In the genomic region with DNA sequence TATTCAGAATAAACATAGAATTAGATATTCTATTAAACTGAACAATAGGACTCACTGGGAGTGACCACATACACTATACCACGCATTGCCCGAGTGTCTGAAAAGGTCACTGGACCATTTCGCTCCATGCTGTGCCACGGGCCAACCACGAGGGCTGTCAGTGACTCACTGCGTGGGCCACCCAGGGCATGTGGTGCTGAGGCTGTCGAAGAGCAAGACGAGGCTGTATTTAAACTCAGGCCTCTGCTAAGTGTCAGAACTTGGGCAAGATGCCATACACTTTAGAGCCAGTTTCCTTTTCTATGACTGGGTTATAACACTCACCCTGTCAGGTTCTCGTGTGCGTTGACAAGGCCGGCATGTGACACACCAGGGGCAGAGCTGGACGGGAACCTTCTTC, we compare ENCODE assay signal across 7 cellular contexts.
DNase-seq lines count a peak whose midpoint lies in the region; ATAC-seq, FAIRE-seq and TF ChIP-seq lines count a peak whose summit lies in the region.
"Not testable (repeated sequence)": the region's sequence is repeated elsewhere in the genome, so short reads cannot be mapped to it uniquely, and the experiment has no call there.

No MANE protein-coding gene starts in this region.

- H2BK5ac ChIP-seq in mesenchymal stem cell (ENCODE audit: low read depth, low read length, poor library complexity, severe bottlenecking), result not testable (repeated sequence)

- not testable (repeated sequence) for BruUV-seq in K562 (replicated peaks; lab: Mats Ljungman, UMichigan)

- TF ChIP-seq EP300 in Ishikawa (IDR thresholded peaks at IDR 0.05; ENCODE audit: borderline replicate concordance); K562 (IDR thresholded peaks at IDR 0.05; ENCODE audit: low read length): not testable (repeated sequence)

- POLR2A ChIA-PET in K562 (lab: Yijun Ruan, JAX), result not testable (repeated sequence)

- H3K18ac ChIP-seq in mesenchymal stem cell (ENCODE audit: low read depth in 1 of 2, low read length in 2 of 2), result not testable (repeated sequence)

- not testable (repeated sequence) for H3K23ac ChIP-seq in mesenchymal stem cell (ENCODE audit: low read length in 2 of 2)

- H3K4ac ChIP-seq in mesenchymal stem cell (ENCODE audit: low read depth in 1 of 2, low read length in 2 of 2), result not testable (repeated sequence)

- H3K27me3 ChIP-seq in K562 (ENCODE audit: control insufficient read depth in 2 of 2, insufficient read depth in 2 of 2, low read length in 2 of 2); fibroblast of lung (ENCODE audit: control insufficient read depth, insufficient read depth, low read length); mesenchymal stem cell (ENCODE audit: control insufficient read depth in 1 of 2, insufficient read depth in 1 of 2, low read length in 2 of 2): not testable (repeated sequence)
- H3K27me3 ChIP-seq in heart right ventricle, result peaks cover 0 to 13% (median 0%) of the 10 kb centered on the region in 7 donors

- not testable (repeated sequence) for H2AK5ac ChIP-seq in mesenchymal stem cell (ENCODE audit: low read length, severe bottlenecking)

- H3K36me3 ChIP-seq in K562 (ENCODE audit: control insufficient read depth, insufficient read depth, low read length); fibroblast of lung (ENCODE audit: control insufficient read depth, insufficient read depth, low read length); heart right ventricle; mesenchymal stem cell (ENCODE audit: control insufficient read depth in 1 of 2, insufficient read depth in 2 of 2, low read depth in 1 of 2, low read length in 2 of 2): not testable (repeated sequence)

- WGBS in K562 (ENCODE audit: insufficient coverage, low coverage, missing lambda C conversion rate), result 36% methylated on average over 12 of the region's 12 CpGs
- WGBS in heart right ventricle, 2 donors, result 27 to 33% methylated on average over 12 of the region's 12 CpGs
- WGBS in mesenchymal stem cell, result 69% methylated on average over 12 of the region's 12 CpGs

- not testable (repeated sequence) for H3K4me3 Mint-ChIP-seq in stimulated activated effector memory CD8-positive, alpha-beta T cell treated with anti-CD3 and anti-CD28 coated beads, Interleukin-12 subunit alpha, Interleukin-12 subunit beta, amount 100 ng/mL, for 72 hours

- H3K9ac ChIP-seq in K562 (ENCODE audit: insufficient read depth in 1 of 2, low read depth in 2 of 2, low read length in 2 of 2); fibroblast of lung (ENCODE audit: insufficient read depth, low read length); mesenchymal stem cell (ENCODE audit: low read length): not testable (repeated sequence)

- H3K4me3 ChIP-seq in K562; fibroblast of lung (replicated peaks in 1 of 4; ENCODE audit: control extremely low read depth in 1 of 4, insufficient read depth in 1 of 4, low read depth in 3 of 4, low read length in 4 of 4); heart right ventricle; mesenchymal stem cell (ENCODE audit: insufficient read depth in 1 of 2, low read depth in 1 of 2, low read length in 2 of 2): not testable (repeated sequence)

- peaks cover 11% of the 10 kb centered on the region for H3K4me1 Mint-ChIP-seq in stimulated activated effector memory CD8-positive, alpha-beta T cell treated with anti-CD3 and anti-CD28 coated beads, Interleukin-12 subunit alpha, Interleukin-12 subunit beta, amount 100 ng/mL, for 72 hours

- not testable (repeated sequence) for H3K9me3 Mint-ChIP-seq in stimulated activated effector memory CD8-positive, alpha-beta T cell treated with anti-CD3 and anti-CD28 coated beads, Interleukin-12 subunit alpha, Interleukin-12 subunit beta, amount 100 ng/mL, for 72 hours

- TF ChIP-seq CTCF in K562 (IDR thresholded peaks at IDR 0.05 in 2 of 3, conservative IDR thresholded peaks at IDR 0.05 in 1 of 3; ENCODE audit: insufficient read depth in 2 of 3, low read depth in 1 of 3, low read length in 3 of 3); fibroblast of lung (conservative IDR thresholded peaks at IDR 0.05 in 1 of 2, IDR thresholded peaks at IDR 0.05 in 1 of 2; ENCODE audit: low read depth in 1 of 2, low read length in 2 of 2); heart right ventricle (IDR thresholded peaks at IDR 0.05): not testable (repeated sequence)

- not testable (repeated sequence) for H3K79me1 ChIP-seq in mesenchymal stem cell (replicated peaks; ENCODE audit: low read length, poor library complexity, severe bottlenecking)

- H2BK120ac ChIP-seq in mesenchymal stem cell (ENCODE audit: low read depth, low read length), result not testable (repeated sequence)

- H2BK12ac ChIP-seq in mesenchymal stem cell (ENCODE audit: low read length in 2 of 2), result not testable (repeated sequence)

- H3K14ac ChIP-seq in mesenchymal stem cell (ENCODE audit: low read length in 2 of 2), result not testable (repeated sequence)

- H2AFZ ChIP-seq in K562 (ENCODE audit: low read depth, low read length); fibroblast of lung (ENCODE audit: low read length); mesenchymal stem cell (ENCODE audit: low read depth, low read length): not testable (repeated sequence)

- H3K9me1 ChIP-seq in K562 (ENCODE audit: control insufficient read depth, insufficient read depth, low read length), result not testable (repeated sequence)

- H4K20me1 ChIP-seq in K562 (replicated peaks; ENCODE audit: control insufficient read depth, insufficient read depth, low read length); fibroblast of lung (ENCODE audit: control insufficient read depth, extremely low read depth, insufficient read depth, low read length): not testable (repeated sequence)

- not testable (repeated sequence) for H3K4me1 ChIP-seq in K562 (replicated peaks in 1 of 2; ENCODE audit: control insufficient read depth in 2 of 2, insufficient read depth in 2 of 2, low read length in 2 of 2); fibroblast of lung (ENCODE audit: control insufficient read depth, extremely low read depth, insufficient read depth, low read length); heart right ventricle; mesenchymal stem cell (ENCODE audit: control insufficient read depth, insufficient read depth, low read depth, low read length)

- not testable (repeated sequence) for H3K79me2 ChIP-seq in K562 (ENCODE audit: control insufficient read depth, insufficient read depth, low read length); fibroblast of lung (ENCODE audit: control insufficient read depth, insufficient read depth, low read length)

- H4K91ac ChIP-seq in mesenchymal stem cell (ENCODE audit: low read length), result not testable (repeated sequence)

- CTCF ChIA-PET in K562 (lab: Yijun Ruan, JAX; ENCODE audit: low intra/inter-chr PET ratio), result not testable (repeated sequence)

- FAIRE-seq in K562 (lab: Jason Lieb, UNC), result peak; percentile 44

- H4K8ac ChIP-seq in mesenchymal stem cell (ENCODE audit: low read length), result not testable (repeated sequence)

- H2BK15ac ChIP-seq in mesenchymal stem cell (ENCODE audit: low read depth, poor library complexity, severe bottlenecking), result not testable (repeated sequence)

- in situ Hi-C loops in K562 (cut with MboI), result not testable (repeated sequence)

- H3K4me2 ChIP-seq in K562 (ENCODE audit: insufficient read depth, low read length); fibroblast of lung (ENCODE audit: extremely low read depth, insufficient read depth, low read length); mesenchymal stem cell (ENCODE audit: low read length, poor library complexity, severe bottlenecking): not testable (repeated sequence)

- intact Hi-C loops in K562 (cut with micrococcal nuclease); heart right ventricle (cut with DNase I): not testable (repeated sequence)

- TF ChIP-seq RAD21 in Ishikawa (IDR thresholded peaks at IDR 0.05; ENCODE audit: low read depth); K562 (CRISPR knock-in tag; conservative IDR thresholded peaks at IDR 0.05 in 1 of 2, IDR thresholded peaks at IDR 0.05 in 1 of 2): not testable (repeated sequence)

- H3K36me3 Mint-ChIP-seq in stimulated activated effector memory CD8-positive, alpha-beta T cell treated with anti-CD3 and anti-CD28 coated beads, Interleukin-12 subunit alpha, Interleukin-12 subunit beta, amount 100 ng/mL, for 72 hours, result not testable (repeated sequence)

- H3K27ac ChIP-seq in K562 (ENCODE audit: extremely low read depth, low read depth, low read length); fibroblast of lung (ENCODE audit: insufficient read depth, low read length); heart right ventricle; mesenchymal stem cell (ENCODE audit: low read length, poor library complexity, severe bottlenecking): not testable (repeated sequence)

- not testable (repeated sequence) for H3K27ac Mint-ChIP-seq in stimulated activated effector memory CD8-positive, alpha-beta T cell treated with anti-CD3 and anti-CD28 coated beads, Interleukin-12 subunit alpha, Interleukin-12 subunit beta, amount 100 ng/mL, for 72 hours

- ATAC-seq in activated CD4-positive, CD25-positive, alpha-beta regulatory T cell treated with anti-CD3 and anti-CD28 coated beads, Interleukin-2, amount 50 U/mL, for 24 hours, result peak; percentile 35 to 41
- ATAC-seq in K562, result peak; percentile 25; the same call in 1 of the 3 replicates
- peak; percentile 63 to 99 (median 94) for ATAC-seq in heart right ventricle
- ATAC-seq in stimulated activated effector memory CD8-positive, alpha-beta T cell treated with anti-CD3 and anti-CD28 coated beads, Interleukin-12 subunit alpha, Interleukin-12 subunit beta, amount 100 ng/mL, for 72 hours, result peak; percentile 91

- H3K9me3 ChIP-seq in K562 (replicated peaks; ENCODE audit: control insufficient read depth, insufficient read depth, low read depth, low read length); fibroblast of lung (ENCODE audit: control insufficient read depth, insufficient read depth, low read depth, low read length); heart right ventricle; mesenchymal stem cell (ENCODE audit: control insufficient read depth, low read length): not testable (repeated sequence)

- DNase-seq in K562 (ENCODE audit: extremely low read depth in 1 of 4, low spot score in 3 of 4); stimulated activated effector memory CD8-positive, alpha-beta T cell treated with anti-CD3 and anti-CD28 coated beads, Interleukin-12 subunit alpha, Interleukin-12 subunit beta, amount 100 ng/mL, for 72 hours (ENCODE audit: low spot score in 2 of 2): not testable (repeated sequence)
- DNase-seq in fibroblast of lung (ENCODE audit: low read depth in 2 of 2), result peak; percentile 20 to 31
- peak in 1 of 2 donors; percentile 46 for DNase-seq in heart right ventricle
- peak; percentile 32 for DNase-seq in mesenchymal stem cell

- not testable (repeated sequence) for TF ChIP-seq POLR2A in K562 (conservative IDR thresholded peaks at IDR 0.05)

Comparison
In these comparisons a context has a peak if more than half of its experiments do, and no peak if none do; other contexts are left out.
1. ATAC-seq: peak in every context shown above with its lines; median percentile 94 in heart right ventricle; 91 in stimulated activated effector memory CD8-positive, alpha-beta T cell treated with anti-CD3 and anti-CD28 coated beads, Interleukin-12 subunit alpha, Interleukin-12 subunit beta, amount 100 ng/mL, for 72 hours; 38 in activated CD4-positive, CD25-positive, alpha-beta regulatory T cell treated with anti-CD3 and anti-CD28 coated beads, Interleukin-2, amount 50 U/mL, for 24 hours; 25 in K562.